ENCODE assay signal across 19 cellular contexts in the genomic region with DNA sequence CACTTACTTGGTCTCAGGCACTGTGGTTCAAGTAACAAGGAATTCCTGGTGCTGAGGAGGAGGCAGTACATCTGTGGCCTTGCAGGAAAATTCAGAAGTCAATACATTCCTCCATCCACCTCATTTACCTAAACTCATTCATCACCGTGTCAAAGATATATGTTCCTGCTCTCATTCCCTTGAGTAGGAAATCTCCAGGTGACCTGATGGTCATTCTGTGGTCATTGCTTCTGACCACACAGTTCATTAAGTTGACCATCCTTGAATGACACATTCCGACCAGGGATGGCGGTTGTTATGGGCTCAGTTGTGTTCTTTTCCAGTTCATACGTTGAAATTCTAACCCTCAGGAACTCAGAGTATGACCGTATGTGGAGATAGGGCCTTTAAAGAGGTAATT. TPM values are rescaled to one million over a fixed set of nuclear protein-coding genes. Genes with fewer than 3 reads are reported as not detected.
DNase-seq lines count a peak whose midpoint lies in the region; ATAC-seq, FAIRE-seq and TF ChIP-seq lines count a peak whose summit lies in the region.
"Had no signal": no experiment of that assay in that cellular context is flagged by ENCODE, and none has a peak within 500 bp of the region (broad histone marks: within the 10 kb centered on the region; RNA-seq: fewer than 3 reads in every experiment).

No MANE protein-coding gene starts in this region.

- H3K9me3 ChIP-seq in CD4-positive, CD25-positive, alpha-beta regulatory T cell (ENCODE audit: control insufficient read depth in 2 of 2, low read length in 2 of 2), result no peaks in the 10 kb centered on the region
- H3K9me3 ChIP-seq: BE2C, heart right ventricle, thoracic aorta had no signal

- H3K27ac Mint-ChIP-seq in CD4-positive, CD25-positive, alpha-beta regulatory T cell, result peak overlapping the region; percentile 75 to 92 (median 89)
- peak overlapping the region; percentile 54 for H3K27ac Mint-ChIP-seq in activated CD4-positive, alpha-beta memory T cell treated with anti-CD3 and anti-CD28 coated beads, Interleukin-2, amount 10 ng/mL, durations not matched to agents 7 days and 5 days
- H3K27ac Mint-ChIP-seq in nephron progenitor cell, result no peak overlapping the region
- no peak overlapping the region for H3K27ac Mint-ChIP-seq in WTC11

- H3K27me3 Mint-ChIP-seq in CD4-positive, CD25-positive, alpha-beta regulatory T cell, result peaks cover 7% of the 10 kb centered on the region
- no peaks in the 10 kb centered on the region for H3K27me3 Mint-ChIP-seq in activated CD4-positive, alpha-beta memory T cell treated with anti-CD3 and anti-CD28 coated beads, Interleukin-2, amount 10 ng/mL, durations not matched to agents 7 days and 5 days
- H3K27me3 Mint-ChIP-seq in nephron progenitor cell (ENCODE audit: low read depth, poor library complexity) (peaks cover 25% of the 10 kb centered on the region), WTC11 (ENCODE audit: low read depth) (peaks cover 20% of the 10 kb centered on the region)

- H3K36me3 Mint-ChIP-seq in CD4-positive, CD25-positive, alpha-beta regulatory T cell, result peaks cover 12% of the 10 kb centered on the region
- H3K36me3 Mint-ChIP-seq in activated CD4-positive, alpha-beta memory T cell treated with anti-CD3 and anti-CD28 coated beads, Interleukin-2, amount 10 ng/mL, durations not matched to agents 7 days and 5 days (ENCODE audit: low read depth), result peaks cover 48% of the 10 kb centered on the region
- H3K36me3 Mint-ChIP-seq in nephron progenitor cell (ENCODE audit: low read depth) (no peaks in the 10 kb centered on the region), WTC11 (no peaks in the 10 kb centered on the region)

- H3K36me3 ChIP-seq in CD4-positive, CD25-positive, alpha-beta regulatory T cell (ENCODE audit: control insufficient read depth, insufficient read depth, low read length), result peaks cover 3% of the 10 kb centered on the region
- H3K36me3 ChIP-seq: BE2C, heart right ventricle, thoracic aorta had no signal

- DNase-seq in CD4-positive, CD25-positive, alpha-beta regulatory T cell, result no peak
- no peak for DNase-seq in GM12892 (ENCODE audit: insufficient read length)
- DNase-seq in activated CD4-positive, alpha-beta memory T cell treated with anti-CD3 and anti-CD28 coated beads, Interleukin-2, amount 10 ng/mL, durations not matched to agents 7 days and 5 days, result no peak
- peak; percentile 76 for DNase-seq in glomerular visceral epithelial cell (ENCODE audit: extremely low spot score)
- no peak for DNase-seq in stimulated activated CD4-positive, alpha-beta T cell treated with anti-CD3 and anti-CD28 coated beads, Interleukin-15, amount 100 ng/mL, for 24 hours
- no peak for DNase-seq in cortex of kidney (lab: John Stamatoyannopoulos, UW)
- DNase-seq in nephron progenitor cell, result no peak
- no peak for DNase-seq in WTC11 (ENCODE audit: low spot score)
- DNase-seq: activated CD4-positive, alpha-beta T cell treated with anti-CD3 and anti-CD28 coated beads, Interleukin-2, amount 50 U/mL, for 48 hours; amniotic stem cell; BE2C; heart right ventricle; kidney glomerular epithelial cell; NCI-H1930; stimulated activated CD4-positive, alpha-beta T cell treated with anti-CD3 and anti-CD28 coated beads, Interleukin-12 subunit alpha, Interleukin-12 subunit beta, amount 100 ng/mL, for 4 hours; T-helper 9 cell had no signal

- peak overlapping the region; percentile 90 for H3K4me3 ChIP-seq in CD4-positive, CD25-positive, alpha-beta regulatory T cell (ENCODE audit: low read depth, low read length)
- H3K4me3 ChIP-seq: coronary artery, heart right ventricle, thoracic aorta had no signal

- POLR2A ChIA-PET in activated CD4-positive, alpha-beta memory T cell treated with anti-CD3 and anti-CD28 coated beads, Interleukin-2, amount 10 ng/mL, durations not matched to agents 7 days and 5 days (lab: Charles Lee), result interaction anchor here (1.0 to 11.0 kb wide), 7 partner anchors 9 to 87 kb away, joined by 3 to 383 read pairs (median 113); no protein-coding TSS in a partner anchor
- POLR2A ChIA-PET in WTC11 (lab: Charles Lee), result no interaction called here

- H3K4me1 Mint-ChIP-seq in CD4-positive, CD25-positive, alpha-beta regulatory T cell, result peaks cover 20 to 63% (median 44%) of the 10 kb centered on the region in 4 donors
- H3K4me1 Mint-ChIP-seq in activated CD4-positive, alpha-beta memory T cell treated with anti-CD3 and anti-CD28 coated beads, Interleukin-2, amount 10 ng/mL, durations not matched to agents 7 days and 5 days, result peaks cover 56% of the 10 kb centered on the region
- H3K4me1 Mint-ChIP-seq in nephron progenitor cell, result peaks cover 15% of the 10 kb centered on the region
- peaks cover 22% of the 10 kb centered on the region for H3K4me1 Mint-ChIP-seq in WTC11

- H3K4me1 ChIP-seq in CD4-positive, CD25-positive, alpha-beta regulatory T cell (ENCODE audit: control insufficient read depth, insufficient read depth, low read length, poor library complexity, severe bottlenecking), result peaks cover 68% of the 10 kb centered on the region
- H3K4me1 ChIP-seq: BE2C had no signal

- no peak for ATAC-seq in CD4-positive, CD25-positive, alpha-beta regulatory T cell (ENCODE audit: low read depth in 2 of 2)
- no peak for ATAC-seq in WTC11
- ATAC-seq: esophagus mucosa, heart right ventricle had no signal

- H3K4me3 Mint-ChIP-seq in CD4-positive, CD25-positive, alpha-beta regulatory T cell, result peak overlapping the region; percentile 79 to 96 (median 85)
- peak overlapping the region; percentile 67 for H3K4me3 Mint-ChIP-seq in activated CD4-positive, alpha-beta memory T cell treated with anti-CD3 and anti-CD28 coated beads, Interleukin-2, amount 10 ng/mL, durations not matched to agents 7 days and 5 days
- H3K4me3 Mint-ChIP-seq in nephron progenitor cell (no peak overlapping the region), WTC11 (no peak overlapping the region)

- no peak for TF ChIP-seq POLR2A in GM12892 (IDR thresholded peaks at IDR 0.05; ENCODE audit: low read depth, low read length)

- no peaks in the 10 kb centered on the region for H3K27me3 ChIP-seq in CD4-positive, CD25-positive, alpha-beta regulatory T cell (ENCODE audit: control insufficient read depth, insufficient read depth, low read length)
- H3K27me3 ChIP-seq: BE2C, heart right ventricle had no signal

- no peak for TF ChIP-seq CTCF in nephron progenitor cell (IDR thresholded peaks at IDR 0.05)
- TF ChIP-seq CTCF in WTC11 (IDR thresholded peaks at IDR 0.05), result no peak

- peak overlapping the region; percentile 88 for H3K27ac ChIP-seq in CD4-positive, CD25-positive, alpha-beta regulatory T cell (ENCODE audit: insufficient read depth, low read length, poor library complexity, severe bottlenecking)
- H3K27ac ChIP-seq: coronary artery, thoracic aorta had no signal

- CTCF ChIA-PET in activated CD4-positive, alpha-beta memory T cell treated with anti-CD3 and anti-CD28 coated beads, Interleukin-2, amount 10 ng/mL, durations not matched to agents 7 days and 5 days (lab: Charles Lee), result interaction anchor here (0.8 to 1.0 kb wide), 2 partner anchors 56 to 103 kb away, joined by 3 read pairs; no protein-coding TSS in a partner anchor
- CTCF ChIA-PET in WTC11 (lab: Charles Lee), result no interaction called here

- H3K9me3 Mint-ChIP-seq in CD4-positive, CD25-positive, alpha-beta regulatory T cell, result peaks cover 0 to 3% (median 0%) of the 10 kb centered on the region in 7 donors
- H3K9me3 Mint-ChIP-seq in activated CD4-positive, alpha-beta memory T cell treated with anti-CD3 and anti-CD28 coated beads, Interleukin-2, amount 10 ng/mL, durations not matched to agents 7 days and 5 days, result no peaks in the 10 kb centered on the region
- H3K9me3 Mint-ChIP-seq in nephron progenitor cell (no peaks in the 10 kb centered on the region), WTC11 (no peaks in the 10 kb centered on the region)

- FAIRE-seq in GM12892 (lab: Jason Lieb, UNC), result peak; percentile 57

TF ChIP-seq in WTC11, 78 proteins besides CTCF, POLR2A, EP300 and RAD21 (continues in another document):
- no peak for TF ChIP-seq JUN (CRISPR knock-in tag; IDR thresholded peaks at IDR 0.05)
- TF ChIP-seq, protein P1, sequence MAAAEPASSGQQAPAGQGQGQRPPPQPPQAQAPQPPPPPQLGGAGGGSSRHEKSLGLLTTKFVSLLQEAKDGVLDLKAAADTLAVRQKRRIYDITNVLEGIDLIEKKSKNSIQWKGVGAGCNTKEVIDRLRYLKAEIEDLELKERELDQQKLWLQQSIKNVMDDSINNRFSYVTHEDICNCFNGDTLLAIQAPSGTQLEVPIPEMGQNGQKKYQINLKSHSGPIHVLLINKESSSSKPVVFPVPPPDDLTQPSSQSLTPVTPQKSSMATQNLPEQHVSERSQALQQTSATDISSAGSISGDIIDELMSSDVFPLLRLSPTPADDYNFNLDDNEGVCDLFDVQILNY (CRISPR knock-in tag; IDR thresholded peaks at IDR 0.05), result no peak
- no peak for TF ChIP-seq ZNF232 (CRISPR knock-in tag; IDR thresholded peaks at IDR 0.05)
- no peak for TF ChIP-seq GABPB1 (CRISPR knock-in tag; IDR thresholded peaks at IDR 0.05)
- TF ChIP-seq RELA (CRISPR knock-in tag; IDR thresholded peaks at IDR 0.05; ENCODE audit: borderline replicate concordance), result no peak
- TF ChIP-seq E2F1 (CRISPR knock-in tag; IDR thresholded peaks at IDR 0.05), result no peak
- TF ChIP-seq, protein P2, sequence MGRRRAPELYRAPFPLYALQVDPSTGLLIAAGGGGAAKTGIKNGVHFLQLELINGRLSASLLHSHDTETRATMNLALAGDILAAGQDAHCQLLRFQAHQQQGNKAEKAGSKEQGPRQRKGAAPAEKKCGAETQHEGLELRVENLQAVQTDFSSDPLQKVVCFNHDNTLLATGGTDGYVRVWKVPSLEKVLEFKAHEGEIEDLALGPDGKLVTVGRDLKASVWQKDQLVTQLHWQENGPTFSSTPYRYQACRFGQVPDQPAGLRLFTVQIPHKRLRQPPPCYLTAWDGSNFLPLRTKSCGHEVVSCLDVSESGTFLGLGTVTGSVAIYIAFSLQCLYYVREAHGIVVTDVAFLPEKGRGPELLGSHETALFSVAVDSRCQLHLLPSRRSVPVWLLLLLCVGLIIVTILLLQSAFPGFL (CRISPR knock-in tag; IDR thresholded peaks at IDR 0.05; ENCODE audit: borderline replicate concordance), result no peak
- TF ChIP-seq SOX15 (CRISPR knock-in tag; IDR thresholded peaks at IDR 0.05), result no peak

RNA-seq across cellular contexts. Expression of gene STK17B, which starts 2.1 kb away (rescaled TPM):
- total RNA-seq in CD4-positive, CD25-positive, alpha-beta regulatory T cell, result 542 TPM
- polyA plus RNA-seq in CD4-positive, CD25-positive, alpha-beta regulatory T cell, result 100 to 1,000 TPM in 2 of 4 donors, 10 to 100 TPM in 2; 97.1 to 116 (median 106) TPM
- 43.1 TPM for polyA plus RNA-seq in GM12892 (2012; ENCODE audit: missing spikeins)
- total RNA-seq in activated CD4-positive, alpha-beta memory T cell treated with anti-CD3 and anti-CD28 coated beads, Interleukin-2, amount 10 ng/mL, durations not matched to agents 7 days and 5 days, result 100 to 1,000 TPM; 365 to 367 TPM
- total RNA-seq in WTC11 (2021), result 11.2 to 11.8 TPM (median 11.7 TPM) in 3 replicates

Comparison
In these comparisons a context has a peak if more than half of its experiments do, and no peak if none do; other contexts are left out.
1. H3K27ac Mint-ChIP-seq: peak in CD4-positive, CD25-positive, alpha-beta regulatory T cell (3 of 3) and activated CD4-positive, alpha-beta memory T cell treated with anti-CD3 and anti-CD28 coated beads, Interleukin-2, amount 10 ng/mL, durations not matched to agents 7 days and 5 days (single experiment); none in nephron progenitor cell (single experiment) and WTC11 (single experiment).
2. H3K4me3 Mint-ChIP-seq: peak in CD4-positive, CD25-positive, alpha-beta regulatory T cell (4 of 4) and activated CD4-positive, alpha-beta memory T cell treated with anti-CD3 and anti-CD28 coated beads, Interleukin-2, amount 10 ng/mL, durations not matched to agents 7 days and 5 days (single experiment); none in nephron progenitor cell (single experiment) and WTC11 (single experiment).
3. RNA of gene STK17B, which starts 2.1 kb away (total RNA-seq): 542 TPM in CD4-positive, CD25-positive, alpha-beta regulatory T cell (single experiment) and 365 to 367 TPM in activated CD4-positive, alpha-beta memory T cell treated with anti-CD3 and anti-CD28 coated beads, Interleukin-2, amount 10 ng/mL, durations not matched to agents 7 days and 5 days; 11.2 to 11.8 TPM in WTC11; every median in the first group is over 10 times any median in the second.